Comparison of ENCODE assay signal across 8 cellular contexts in genomic region chr3:101722394-101723173, GRCh38. TPM values are rescaled to one million over a fixed set of nuclear protein-coding genes. Genes with fewer than 3 reads are reported as not detected.
DNase-seq lines count a peak whose midpoint lies in the region; ATAC-seq lines count a peak whose summit lies in the region.

No MANE protein-coding gene starts in this region.

- H3K9me3 ChIP-seq in Karpas-422 (ENCODE audit: low read length): no peaks in the 10 kb centered on the region
- no peaks in the 10 kb centered on the region for H3K9me3 ChIP-seq in effector memory CD4-positive, alpha-beta T cell (ENCODE audit: control insufficient read depth, low read length)

- H3K4me2 ChIP-seq in Karpas-422 (ENCODE audit: low read depth, low read length, poor library complexity, severe bottlenecking): peak overlapping the region; percentile 46

- H3K36me3 ChIP-seq in Karpas-422 (ENCODE audit: insufficient read depth, low read length): peaks cover under 1% of the 10 kb centered on the region; the same call in 1 of the 2 replicates
- H3K36me3 ChIP-seq in effector memory CD4-positive, alpha-beta T cell (ENCODE audit: control insufficient read depth, insufficient read depth, low read length): no peaks in the 10 kb centered on the region

- H3K79me2 ChIP-seq in Karpas-422 (ENCODE audit: low read length): peaks cover 27% of the 10 kb centered on the region

- H3K9me2 ChIP-seq in Karpas-422 (replicated peaks; ENCODE audit: insufficient read depth, low read length): no peaks in the 10 kb centered on the region

- H3K4me1 ChIP-seq in Karpas-422 (ENCODE audit: low read length): peaks cover 28% of the 10 kb centered on the region
- H3K4me1 ChIP-seq in effector memory CD4-positive, alpha-beta T cell (ENCODE audit: control insufficient read depth, insufficient read depth, low read length, poor library complexity, severe bottlenecking): peaks cover 17% of the 10 kb centered on the region

- H3K4me3 ChIP-seq in Karpas-422 (ENCODE audit: low read length): no peak overlapping the region
- H3K4me3 ChIP-seq in effector memory CD4-positive, alpha-beta T cell (ENCODE audit: insufficient read depth, low read depth, low read length, poor library complexity, severe bottlenecking): no peak overlapping the region

- DNase-seq in Karpas-422 (peak; percentile 61), amniotic stem cell (lab: John Stamatoyannopoulos, UW) (no peak), islet precursor cell (no peak), nucleus accumbens (lab: John Stamatoyannopoulos, UW) (no peak)
- DNase-seq in effector memory CD4-positive, alpha-beta T cell: no peak
- DNase-seq in stimulated activated CD8-positive, alpha-beta memory T cell treated with anti-CD3 and anti-CD28 coated beads, Interleukin-4, amount 100 ng/mL, for 48 hours: no peak

- H3K27me3 ChIP-seq in Karpas-422 (ENCODE audit: low read length): no peaks in the 10 kb centered on the region
- H3K27me3 ChIP-seq in effector memory CD4-positive, alpha-beta T cell (replicated peaks; ENCODE audit: control insufficient read depth, insufficient read depth, low read length, poor library complexity, severe bottlenecking): no peaks in the 10 kb centered on the region

- peak; percentile 54 for ATAC-seq in GM18499 (IDR thresholded peaks at IDR 0.05; ENCODE audit: insufficient read depth, unreplicated experiment)
- peak; percentile 50 for ATAC-seq in GM21619 (IDR thresholded peaks at IDR 0.05; ENCODE audit: unreplicated experiment)

- H3K9ac ChIP-seq in Karpas-422 (ENCODE audit: low read length): no peak overlapping the region

- H4K20me1 ChIP-seq in Karpas-422 (ENCODE audit: insufficient read depth, low read depth, low read length): no peaks in the 10 kb centered on the region

- H3K27ac ChIP-seq in Karpas-422 (ENCODE audit: low read length): peak overlapping the region; percentile 41; the same call in 1 of the 2 replicates
- peak overlapping the region; percentile 48 for H3K27ac ChIP-seq in effector memory CD4-positive, alpha-beta T cell (ENCODE audit: insufficient read depth, low read length, poor library complexity, severe bottlenecking)

- H2AFZ ChIP-seq in Karpas-422 (ENCODE audit: low read length): peak overlapping the region; percentile 88

RNA-seq across cellular contexts. Expression of gene CEP97, which starts 1.8 kb away (rescaled TPM):
- 15.0 and 21.7 TPM in 2 replicates for total RNA-seq in Karpas-422 (2014; rRNA removed; shearing (Covaris generic); ENCODE audit: low replicate concordance)

RNA-seq across cellular contexts. Expression of gene RPL24, which starts 36.1 kb away (rescaled TPM):
- total RNA-seq in Karpas-422 (2014; rRNA removed; shearing (Covaris generic); ENCODE audit: low replicate concordance): 3,600 and 7,010 TPM in 2 replicates

RNA-seq across cellular contexts. Expression of gene ZBTB11, which starts 45.7 kb away (rescaled TPM):
- 19.0 and 28.9 TPM in 2 replicates for total RNA-seq in Karpas-422 (2014; rRNA removed; shearing (Covaris generic); ENCODE audit: low replicate concordance)

RNA-seq across cellular contexts. Expression of gene NXPE3, which starts 56.4 kb away (rescaled TPM):
- total RNA-seq in Karpas-422 (2014; rRNA removed; shearing (Covaris generic); ENCODE audit: low replicate concordance): 18.6 and 20.2 TPM in 2 replicates
